13 cellular contexts compared by ENCODE assay signal in the genomic region with DNA sequence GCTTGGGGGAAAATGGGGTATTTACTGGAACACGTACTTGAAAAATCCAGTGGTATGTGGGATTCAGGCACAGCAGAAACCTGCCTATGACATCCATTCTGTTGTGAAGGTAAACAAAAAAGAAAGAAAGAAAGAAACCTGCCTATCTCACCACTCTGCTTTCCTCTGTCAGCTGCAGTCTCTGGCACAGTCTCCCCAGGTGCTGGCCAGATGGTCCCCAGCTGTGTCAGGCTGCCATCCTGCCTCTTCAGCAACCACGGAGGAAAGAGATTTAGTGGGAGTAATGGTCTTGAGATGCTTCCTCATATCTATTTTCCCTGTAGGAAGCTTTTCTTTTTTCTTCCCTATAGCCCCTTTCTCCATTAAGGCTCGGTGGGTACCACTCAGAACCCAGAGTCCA. TPM values are rescaled to one million over a fixed set of nuclear protein-coding genes. Genes with fewer than 3 reads are reported as not detected.
A peak's percentile ranks its signal among the peaks of the same experiment; 100 is the strongest.
DNase-seq lines count a peak whose midpoint lies in the region; ATAC-seq and TF ChIP-seq lines count a peak whose summit lies in the region.
"Had no signal": no experiment of that assay in that cellular context is flagged by ENCODE, and none has a peak within 500 bp of the region (broad histone marks: within the 10 kb centered on the region; RNA-seq: fewer than 3 reads in every experiment).

No MANE protein-coding gene starts in this region.

- no peak for ATAC-seq in GM23338
- ATAC-seq in naive thymus-derived CD8-positive, alpha-beta T cell, result no peak

- H3K27me3 ChIP-seq in GM23338 (ENCODE audit: insufficient read depth), result peaks cover 39% of the 10 kb centered on the region
- H3K27me3 ChIP-seq: SJCRH30 had no signal

- H2AFZ ChIP-seq in GM23338, result no peak overlapping the region

- H3K36me3 ChIP-seq in GM23338 (ENCODE audit: insufficient read depth), result no peaks in the 10 kb centered on the region
- H3K36me3 ChIP-seq: left ventricle myocardium inferior, SJCRH30 had no signal

- peaks cover 37% of the 10 kb centered on the region for H3K27me3 Mint-ChIP-seq in GM23338 (ENCODE audit: insufficient read depth, low read depth, poor library complexity)
- no peaks in the 10 kb centered on the region for H3K27me3 Mint-ChIP-seq in naive thymus-derived CD8-positive, alpha-beta T cell

- DNase-seq in NCI-H82 (lab: John Stamatoyannopoulos, UW), result peak; percentile 35
- no peak for DNase-seq in NCI-H82 treated with DMSO at 0.1 percent for 48 hours (lab: John Stamatoyannopoulos, UW; ENCODE audit: unreplicated experiment)
- no peak for DNase-seq in GM23338 (ENCODE audit: low spot score)
- peak; percentile 73 for DNase-seq in RPMI8226
- DNase-seq in naive thymus-derived CD8-positive, alpha-beta T cell, result no peak
- no peak for DNase-seq in NCI-H187 (lab: John Stamatoyannopoulos, UW)
- DNase-seq in stimulated activated CD4-positive, alpha-beta T cell treated with anti-CD3 and anti-CD28 coated beads, Interleukin-2, amount 100 ng/mL, for 24 hours, result no peak
- DNase-seq in HEK293T (ENCODE audit: extremely low spot score), result no peak
- DNase-seq: activated CD4-positive, alpha-beta T cell treated with anti-CD3 and anti-CD28 coated beads, Interleukin-2, amount 50 U/mL, for 4 hours; DMS79 treated with DMSO at 0.1 percent for 48 hours; KG1; left ventricle myocardium inferior had no signal

- H3K4me3 Mint-ChIP-seq in GM23338, result no peak overlapping the region
- peak overlapping the region in 6 of 10 donors; percentile 15 to 64 (median 30) for H3K4me3 Mint-ChIP-seq in naive thymus-derived CD8-positive, alpha-beta T cell

- H3K4me1 Mint-ChIP-seq in GM23338, result peaks cover 41% of the 10 kb centered on the region
- H3K4me1 Mint-ChIP-seq in naive thymus-derived CD8-positive, alpha-beta T cell, result peaks cover 20 to 48% (median 32%) of the 10 kb centered on the region in 4 donors

- 0 out of 2 replicates have a peak, but pooled peaks cover 3% of the 10 kb centered on the region for H3K9me2 ChIP-seq in GM23338 (ENCODE audit: insufficient read depth)

- POLR2A ChIA-PET in naive thymus-derived CD8-positive, alpha-beta T cell (lab: Charles Lee), result interaction anchor here (16.6 kb wide), 1 partner anchor 40 kb away, joined by 425 read pairs; no protein-coding TSS in a partner anchor
- POLR2A ChIA-PET in HEK293T (lab: Yijun Ruan, JAX), result no interaction called here

- peak overlapping the region; percentile 32; the same call in 1 of the 2 replicates for H3K4me2 ChIP-seq in GM23338

- CTCF ChIA-PET in HEK293T (lab: Yijun Ruan, JAX), result no interaction called here

- peaks cover 10% of the 10 kb centered on the region; the same call in 1 of the 2 replicates for H3F3A ChIP-seq in GM23338 (replicated peaks; ENCODE audit: low read depth)

- H3K79me2 ChIP-seq in GM23338 (replicated peaks; ENCODE audit: insufficient read depth), result peaks cover 6% of the 10 kb centered on the region; the same call in 1 of the 2 replicates

- H3K27ac Mint-ChIP-seq in GM23338, result no peak overlapping the region
- H3K27ac Mint-ChIP-seq in naive thymus-derived CD8-positive, alpha-beta T cell, result peak overlapping the region in 7 of 10 donors; percentile 17 to 99 (median 95)

- no peak for TF ChIP-seq CTCF in GM23338 (conservative IDR thresholded peaks at IDR 0.05; ENCODE audit: low read depth in 2 of 2)

- no peak overlapping the region for H3K4me3 ChIP-seq in GM23338
- H3K4me3 ChIP-seq: left ventricle myocardium inferior, SJCRH30 had no signal

- H3K36me3 Mint-ChIP-seq in GM23338 (ENCODE audit: low read depth), result no peaks in the 10 kb centered on the region
- no peaks in the 10 kb centered on the region for H3K36me3 Mint-ChIP-seq in naive thymus-derived CD8-positive, alpha-beta T cell

- H3K4me1 ChIP-seq in GM23338 (ENCODE audit: insufficient read depth), result peaks cover 34% of the 10 kb centered on the region

- H3K9me3 Mint-ChIP-seq in GM23338, result no peaks in the 10 kb centered on the region
- peaks cover 0 to 7% (median 0%) of the 10 kb centered on the region in 9 donors for H3K9me3 Mint-ChIP-seq in naive thymus-derived CD8-positive, alpha-beta T cell

- H4K20me1 ChIP-seq in GM23338 (replicated peaks; ENCODE audit: insufficient read depth), result peaks cover 5% of the 10 kb centered on the region

- H3K27ac ChIP-seq in GM23338 (ENCODE audit: low read depth), result no peak overlapping the region
- H3K27ac ChIP-seq: left ventricle myocardium inferior, SJCRH30 had no signal

TF ChIP-seq in GM23338, 12 proteins besides CTCF, POLR2A, EP300 and RAD21 (continues in another document):
- TF ChIP-seq POLR2AphosphoS5 (IDR thresholded peaks at IDR 0.05; ENCODE audit: low read depth) (no peak), EZH2phosphoT487 (IDR thresholded peaks at IDR 0.05; ENCODE audit: unreplicated experiment) (no peak)

TF ChIP-seq in HEK293T, 16 proteins besides CTCF, POLR2A, EP300 and RAD21:
- TF ChIP-seq CTBP1 (IDR thresholded peaks at IDR 0.05; ENCODE audit: borderline replicate concordance), result no peak
- no peak for TF ChIP-seq HDGF (IDR thresholded peaks at IDR 0.05; ENCODE audit: borderline replicate concordance)
- no peak for TF ChIP-seq ELF4 (IDR thresholded peaks at IDR 0.05)
- TF ChIP-seq, protein P1, sequence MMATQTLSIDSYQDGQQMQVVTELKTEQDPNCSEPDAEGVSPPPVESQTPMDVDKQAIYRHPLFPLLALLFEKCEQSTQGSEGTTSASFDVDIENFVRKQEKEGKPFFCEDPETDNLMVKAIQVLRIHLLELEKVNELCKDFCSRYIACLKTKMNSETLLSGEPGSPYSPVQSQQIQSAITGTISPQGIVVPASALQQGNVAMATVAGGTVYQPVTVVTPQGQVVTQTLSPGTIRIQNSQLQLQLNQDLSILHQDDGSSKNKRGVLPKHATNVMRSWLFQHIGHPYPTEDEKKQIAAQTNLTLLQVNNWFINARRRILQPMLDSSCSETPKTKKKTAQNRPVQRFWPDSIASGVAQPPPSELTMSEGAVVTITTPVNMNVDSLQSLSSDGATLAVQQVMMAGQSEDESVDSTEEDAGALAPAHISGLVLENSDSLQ (IDR thresholded peaks at IDR 0.05), result no peak
- no peak for TF ChIP-seq TARDBP (IDR thresholded peaks at IDR 0.05)
- no peak for TF ChIP-seq LEF1 (IDR thresholded peaks at IDR 0.05; ENCODE audit: borderline replicate concordance)
- no peak for TF ChIP-seq FOXM1 (IDR thresholded peaks at IDR 0.05; ENCODE audit: borderline replicate concordance)
TF ChIP-seq in HEK293T: peak in this region for 0.

RNA-seq across cellular contexts. Expression of a gene that starts 2.5 kb away (rescaled TPM):
- total RNA-seq in GM23338 (2014; rRNA removed; shearing (Covaris generic)), result 20.1 TPM in 2 replicates
- polyA plus RNA-seq in GM23338 (2016; fragmentation: Nextera tagmentation; extraction: Ambion mirVana), result 8.9 and 9.3 TPM in 2 replicates
- total RNA-seq in naive thymus-derived CD8-positive, alpha-beta T cell, result 10 to 100 TPM; 34.4 to 36.9 TPM
- 10 to 100 TPM in 2 of 3 donors, 1 to 10 TPM in 1; 9.9 to 18.3 (median 16.9) TPM for polyA plus RNA-seq in naive thymus-derived CD8-positive, alpha-beta T cell

Comparison
In these comparisons a context has a peak if more than half of its experiments do, and no peak if none do; other contexts are left out.
1. DNase-seq: peak in NCI-H82 (single experiment) and RPMI8226 (single experiment); none in NCI-H82 treated with DMSO at 0.1 percent for 48 hours (single experiment), GM23338 (single experiment), naive thymus-derived CD8-positive, alpha-beta T cell (0 of 10), NCI-H187 (0 of 2), stimulated activated CD4-positive, alpha-beta T cell treated with anti-CD3 and anti-CD28 coated beads, Interleukin-2, amount 100 ng/mL, for 24 hours (0 of 2) and HEK293T (single experiment).